In genomic region chr2:69993048-69993565, GRCh38 we compare ENCODE assay signal across 1 cellular context.
TF ChIP-seq lines count a peak whose summit lies in the region.

No MANE protein-coding gene starts in this region.

TF ChIP-seq in HepG2, 621 proteins besides CTCF, POLR2A, EP300 and RAD21:
- no peak for TF ChIP-seq TRAFD1 (CRISPR knock-in tag; IDR thresholded peaks at IDR 0.05; ENCODE audit: borderline replicate concordance)
- TF ChIP-seq ZNF292 (CRISPR knock-in tag; IDR thresholded peaks at IDR 0.05; ENCODE audit: borderline replicate concordance, low read depth) = 0 out of 2 replicates have a peak, but pooled peaks have one; percentile 4
- 0 out of 2 replicates have a peak, but pooled peaks have one; percentile 37 for TF ChIP-seq ZNF350 (CRISPR knock-in tag; IDR thresholded peaks at IDR 0.05; ENCODE audit: borderline replicate concordance, low read depth)
- TF ChIP-seq ZNF687 (CRISPR knock-in tag; IDR thresholded peaks at IDR 0.05) = peak; percentile 21; the same call in 1 of the 2 replicates
- TF ChIP-seq ZNF282 (IDR thresholded peaks at IDR 0.05; ENCODE audit: partially characterized antibody) = no peak
- peak; percentile 61; the same call in 1 of the 2 replicates for TF ChIP-seq ZNF225 (CRISPR knock-in tag; IDR thresholded peaks at IDR 0.05)
- TF ChIP-seq HNF4A (CRISPR knock-in tag; IDR thresholded peaks at IDR 0.05) = 0 out of 2 replicates have a peak, but pooled peaks have one; percentile 24
- 0 out of 2 replicates have a peak, but pooled peaks have one; percentile 38 for TF ChIP-seq NFIB (CRISPR knock-in tag; IDR thresholded peaks at IDR 0.05; ENCODE audit: borderline replicate concordance)
